Comparison of ENCODE assay signal across 8 cellular contexts in genomic region chr17:66541461-66542182, GRCh38.
DNase-seq lines count a peak whose midpoint lies in the region; ATAC-seq, FAIRE-seq and TF ChIP-seq lines count a peak whose summit lies in the region.

No MANE protein-coding gene starts in this region.

- no peak overlapping the region for H3K4me3 ChIP-seq in brain microvascular endothelial cell (ENCODE audit: low read depth, low read length)
- H3K4me3 ChIP-seq in small intestine (ENCODE audit: low read depth in 1 of 2, low read length in 2 of 2): no peak overlapping the region

- no peak for TF ChIP-seq POLR2A in GM12892 (IDR thresholded peaks at IDR 0.05; ENCODE audit: low read depth, low read length)

- H3K27me3 ChIP-seq in brain microvascular endothelial cell (replicated peaks): no peaks in the 10 kb centered on the region
- H3K27me3 ChIP-seq in small intestine (ENCODE audit: control insufficient read depth in 2 of 2, insufficient read depth in 2 of 2, low read length in 2 of 2): no peaks in the 10 kb centered on the region

- peak; percentile 61 for DNase-seq in Daoy (ENCODE audit: low read depth)
- DNase-seq in GM20000 (ENCODE audit: low spot score): peak; percentile 26
- DNase-seq in brain microvascular endothelial cell: peak; percentile 75
- peak; percentile 16 for DNase-seq in small intestine
- no peak for DNase-seq in NCI-H526 (lab: John Stamatoyannopoulos, UW)
- no peak for DNase-seq in GM12892 (ENCODE audit: insufficient read length)
- DNase-seq in HCEC 1CT: no peak

- no peaks in the 10 kb centered on the region for H3K9me3 ChIP-seq in small intestine (ENCODE audit: control insufficient read depth, low read depth)

- TF ChIP-seq CTCF in GM20000 (IDR thresholded peaks at IDR 0.05; ENCODE audit: extremely low read depth, missing control alignments) (no peak), brain microvascular endothelial cell (IDR thresholded peaks at IDR 0.05; ENCODE audit: low read depth, low read length, missing control alignments) (no peak)

- H3K36me3 ChIP-seq in brain microvascular endothelial cell (replicated peaks) (no peaks in the 10 kb centered on the region), small intestine (ENCODE audit: control insufficient read depth in 2 of 2, insufficient read depth in 2 of 2, low read length in 2 of 2) (no peaks in the 10 kb centered on the region)

- in situ Hi-C loops in brain microvascular endothelial cell (cut with HindIII; ENCODE audit: low pct_ligation_motif_present, low sequenced_read_pairs): no loop called here

- H3K27ac ChIP-seq in brain microvascular endothelial cell (peak overlapping the region; percentile 84), small intestine (ENCODE audit: low read depth in 1 of 2, low read length in 1 of 2) (peak overlapping the region in 1 of 2 donors; percentile 25)

- FAIRE-seq in small intestine (lab: Jason Lieb, UNC): no peak
- no peak for FAIRE-seq in GM12892 (lab: Jason Lieb, UNC)

- peaks cover 3% of the 10 kb centered on the region in 2 donors for H3K4me1 ChIP-seq in small intestine (ENCODE audit: control insufficient read depth in 2 of 2, insufficient read depth in 1 of 2, low read depth in 1 of 2, low read length in 1 of 2)

- 60 to 73% (median 61%) methylated on average over 9 of the region's 9 CpGs for WGBS in small intestine, 3 donors

- peak; percentile 75 for ATAC-seq in HG03558 (IDR thresholded peaks at IDR 0.05; ENCODE audit: extremely low read depth, unreplicated experiment)

Comparison
In these comparisons a context has a peak if more than half of its experiments do, and no peak if none do; other contexts are left out.
1. DNase-seq: peak in Daoy (single experiment), GM20000 (single experiment), brain microvascular endothelial cell (single experiment) and small intestine (single experiment); none in NCI-H526 (0 of 2), GM12892 (single experiment) and HCEC 1CT (single experiment).